Comparison of ENCODE assay signal across 1 cellular context in genomic region chr15:65862682-65863081, GRCh38.
TF ChIP-seq lines count a peak whose summit lies in the region.

No MANE protein-coding gene starts in this region.

TF ChIP-seq in GM23338, 12 proteins besides CTCF, POLR2A, EP300 and RAD21 (continued from another document):
- TF ChIP-seq REST (IDR thresholded peaks at IDR 0.05; ENCODE audit: unreplicated experiment) (no peak), EZH2phosphoT487 (IDR thresholded peaks at IDR 0.05; ENCODE audit: unreplicated experiment) (no peak), POLR2AphosphoS5 (IDR thresholded peaks at IDR 0.05; ENCODE audit: low read depth) (no peak), ZNF114 (CRISPR knock-in tag; IDR thresholded peaks at IDR 0.05) (no peak), ZNF462 (CRISPR knock-in tag; IDR thresholded peaks at IDR 0.05) (no peak), CREB1 (CRISPR knock-in tag; IDR thresholded peaks at IDR 0.05; ENCODE audit: low read depth) (peak; percentile 70)
- TF ChIP-seq, protein P1, sequence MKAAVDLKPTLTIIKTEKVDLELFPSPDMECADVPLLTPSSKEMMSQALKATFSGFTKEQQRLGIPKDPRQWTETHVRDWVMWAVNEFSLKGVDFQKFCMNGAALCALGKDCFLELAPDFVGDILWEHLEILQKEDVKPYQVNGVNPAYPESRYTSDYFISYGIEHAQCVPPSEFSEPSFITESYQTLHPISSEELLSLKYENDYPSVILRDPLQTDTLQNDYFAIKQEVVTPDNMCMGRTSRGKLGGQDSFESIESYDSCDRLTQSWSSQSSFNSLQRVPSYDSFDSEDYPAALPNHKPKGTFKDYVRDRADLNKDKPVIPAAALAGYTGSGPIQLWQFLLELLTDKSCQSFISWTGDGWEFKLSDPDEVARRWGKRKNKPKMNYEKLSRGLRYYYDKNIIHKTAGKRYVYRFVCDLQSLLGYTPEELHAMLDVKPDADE (IDR thresholded peaks at IDR 0.05) = no peak
TF ChIP-seq in GM23338: peak in this region for 1.
